In the genomic region with DNA sequence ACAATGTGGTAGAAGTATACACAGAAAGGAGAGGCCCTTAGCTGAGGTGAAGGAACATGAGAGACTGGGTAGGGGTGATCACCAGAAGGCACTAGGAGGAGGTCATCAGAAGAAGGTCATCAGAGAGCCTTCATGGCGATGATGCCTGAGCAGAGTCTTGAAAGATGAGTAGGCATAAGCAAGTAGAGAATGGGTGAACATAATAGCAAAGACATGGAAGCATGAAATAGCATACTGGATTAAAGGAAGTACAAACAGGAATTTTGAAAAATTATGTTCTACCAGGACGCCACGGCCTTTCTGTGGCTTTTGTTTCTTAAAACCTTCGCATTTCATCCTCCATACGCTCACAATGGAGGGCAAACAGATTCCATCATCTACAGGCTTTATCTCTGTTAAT, we compare ENCODE assay signal across 20 cellular contexts. TPM values are rescaled to one million over a fixed set of nuclear protein-coding genes. Genes with fewer than 3 reads are reported as not detected.
A peak's percentile ranks its signal among the peaks of the same experiment; 100 is the strongest.
DNase-seq lines count a peak whose midpoint lies in the region; ATAC-seq and TF ChIP-seq lines count a peak whose summit lies in the region.
"Had no signal": no experiment of that assay in that cellular context is flagged by ENCODE, and none has a peak within 500 bp of the region (broad histone marks: within the 10 kb centered on the region; RNA-seq: fewer than 3 reads in every experiment).

No MANE protein-coding gene starts in this region.

- H3K36me3 Mint-ChIP-seq in CD4-positive, alpha-beta T cell (ENCODE audit: low read depth) = peaks cover 21% of the 10 kb centered on the region
- H3K36me3 Mint-ChIP-seq in T-helper 17 cell (ENCODE audit: low read depth) (no peaks in the 10 kb centered on the region), naive B cell (peaks cover 11 to 14% of the 10 kb centered on the region in 2 donors), type B pancreatic cell (no peaks in the 10 kb centered on the region)
- H3K36me3 Mint-ChIP-seq: mesothelial cell of epicardium had no signal

- POLR2A ChIA-PET in CD4-positive, alpha-beta T cell (lab: Charles Lee) = interaction anchor here (0.6 to 6.6 kb wide), 13 partner anchors 13 to 240 kb away, joined by 3 to 52 read pairs (median 6); a partner anchor contains a TSS

- peak overlapping the region; percentile 9 for H3K27ac ChIP-seq in CD4-positive, alpha-beta T cell (ENCODE audit: low read depth, low read length)
- H3K27ac ChIP-seq: ovary had no signal

- no peaks in the 10 kb centered on the region for H3K9me3 ChIP-seq in CD4-positive, alpha-beta T cell (ENCODE audit: control insufficient read depth, low read length)
- H3K9me3 ChIP-seq in T-helper 17 cell (ENCODE audit: control insufficient read depth, low read length, poor library complexity, severe bottlenecking) = no peaks in the 10 kb centered on the region
- H3K9me3 ChIP-seq: esophagus squamous epithelium, heart left ventricle had no signal

- no peak for DNase-seq in CD4-positive, alpha-beta T cell
- DNase-seq in GM12865 (ENCODE audit: low read depth) (peak; percentile 64), T-helper 17 cell (no peak), naive B cell (no peak), type B pancreatic cell (ENCODE audit: extremely low spot score, unreplicated experiment) (no peak)
- DNase-seq: BE2C, esophagus squamous epithelium, heart left ventricle, NCI-H82, ovary, Right ventricle myocardium superior had no signal

- peak overlapping the region; percentile 74 for H3K4me3 ChIP-seq in GM12865 (ENCODE audit: low read depth, low read length)
- H3K4me3 ChIP-seq: ovary, skin epidermis had no signal

- ATAC-seq in CD4-positive, alpha-beta T cell (ENCODE audit: poor library complexity) = no peak
- no peak for ATAC-seq in T-helper 17 cell
- ATAC-seq in naive B cell (ENCODE audit: low read depth in 2 of 2) = no peak
- no peak for ATAC-seq in GM21576 (IDR thresholded peaks at IDR 0.05; ENCODE audit: unreplicated experiment)
- no peak for ATAC-seq in GM18907 (IDR thresholded peaks at IDR 0.05; ENCODE audit: unreplicated experiment)
- ATAC-seq: heart left ventricle had no signal

- H3K27me3 ChIP-seq in CD4-positive, alpha-beta T cell (ENCODE audit: control insufficient read depth, insufficient read depth, low read length) = no peaks in the 10 kb centered on the region

- CTCF ChIA-PET in CD4-positive, alpha-beta T cell (lab: Charles Lee) = interaction anchor here (1.0 to 6.9 kb wide), 7 partner anchors 18 to 240 kb away, joined by 3 to 52 read pairs (median 4); a partner anchor contains a TSS

- H3K4me3 Mint-ChIP-seq in CD4-positive, alpha-beta T cell = peak overlapping the region; percentile 74
- peak overlapping the region; percentile 90 for H3K4me3 Mint-ChIP-seq in T-helper 17 cell
- H3K4me3 Mint-ChIP-seq in naive B cell = peak overlapping the region; percentile 88 to 99 (median 97)
- no peak overlapping the region for H3K4me3 Mint-ChIP-seq in type B pancreatic cell
- H3K4me3 Mint-ChIP-seq: dendritic cell treated with granulocyte-macrophage colony-stimulating factor and Interleukin-4, amounts not matched to agents 40 ng/mL and 50 ng/mL, for 4 days; mesothelial cell of epicardium had no signal

- no peak for TF ChIP-seq CTCF in CD4-positive, alpha-beta T cell (IDR thresholded peaks at IDR 0.05)
- TF ChIP-seq CTCF in GM12865 (IDR thresholded peaks at IDR 0.05; ENCODE audit: insufficient read depth, low read depth, low read length, missing control alignments) (no peak), type B pancreatic cell (conservative IDR thresholded peaks at IDR 0.05) (no peak)

- peaks cover 74% of the 10 kb centered on the region for H3K4me1 Mint-ChIP-seq in CD4-positive, alpha-beta T cell (ENCODE audit: low read depth)
- H3K4me1 Mint-ChIP-seq in T-helper 17 cell (peaks cover 32% of the 10 kb centered on the region), naive B cell (peaks cover 34 to 47% (median 38%) of the 10 kb centered on the region in 3 donors), type B pancreatic cell (ENCODE audit: unreplicated experiment) (peaks cover 5% of the 10 kb centered on the region)

- H3K27me3 Mint-ChIP-seq in CD4-positive, alpha-beta T cell = no peaks in the 10 kb centered on the region
- H3K27me3 Mint-ChIP-seq in T-helper 17 cell = no peaks in the 10 kb centered on the region
- no peaks in the 10 kb centered on the region for H3K27me3 Mint-ChIP-seq in naive B cell
- H3K27me3 Mint-ChIP-seq in type B pancreatic cell = peaks cover 56% of the 10 kb centered on the region

- no peaks in the 10 kb centered on the region for H3K9me3 Mint-ChIP-seq in CD4-positive, alpha-beta T cell
- H3K9me3 Mint-ChIP-seq in naive B cell (no peaks in the 10 kb centered on the region), type B pancreatic cell (no peaks in the 10 kb centered on the region)
- H3K9me3 Mint-ChIP-seq: dendritic cell treated with granulocyte-macrophage colony-stimulating factor and Interleukin-4, amounts not matched to agents 40 ng/mL and 50 ng/mL, for 4 days; mesothelial cell of epicardium had no signal

- intact Hi-C loops in CD4-positive, alpha-beta T cell (cut with DNase I, micrococcal nuclease) = loop anchor here (1.0 to 10.0 kb wide), 3 partner anchors 10 to 236 kb away; a partner anchor contains a TSS

- H3K27ac Mint-ChIP-seq in CD4-positive, alpha-beta T cell = peak overlapping the region; percentile 94
- H3K27ac Mint-ChIP-seq in T-helper 17 cell (peak overlapping the region; percentile 97), naive B cell (peak overlapping the region; percentile 88 to 98 (median 94)), type B pancreatic cell (no peak overlapping the region)
- H3K27ac Mint-ChIP-seq: dendritic cell treated with granulocyte-macrophage colony-stimulating factor and Interleukin-4, amounts not matched to agents 40 ng/mL and 50 ng/mL, for 4 days; mesothelial cell of epicardium had no signal

RNA-seq across cellular contexts. Expression of a gene that starts 2.9 kb away (rescaled TPM):
- 10 to 100 TPM; 39.7 to 39.9 TPM for total RNA-seq in CD4-positive, alpha-beta T cell
- total RNA-seq in T-helper 17 cell (100 to 1,000 TPM; 106 to 113 TPM), type B pancreatic cell (ENCODE audit: low replicate concordance) (0.19 and 0.29 TPM in 2 replicates)
- polyA plus RNA-seq in naive B cell (ENCODE audit: low read depth in 6 of 6) = 100 to 1,000 TPM in 1 of 6 donors, 10 to 100 TPM in 4, under 1 TPM in 1; 0.75 to 127 (median 39.8) TPM
- polyA plus RNA-seq: keratinocyte had no signal

RNA-seq across cellular contexts. Expression of a gene that starts 6.8 kb away (rescaled TPM):
- total RNA-seq in CD4-positive, alpha-beta T cell = not detected
- total RNA-seq in T-helper 17 cell (under 1 TPM in 1 of 2 donors, not detected in 1; 0.37 TPM), type B pancreatic cell (ENCODE audit: low replicate concordance) (not detected in 2 replicates)
- under 1 TPM in 5 of 6 donors, not detected in 1; 0.16 to 0.80 (median 0.38) TPM for polyA plus RNA-seq in naive B cell (ENCODE audit: low read depth in 6 of 6)
- total RNA-seq: astrocyte, Daoy, esophagus squamous epithelium, heart left ventricle, mesothelial cell of epicardium, ovary, Right ventricle myocardium superior, subcutaneous adipose tissue had no signal
- polyA plus RNA-seq: heart left ventricle, keratinocyte, ovary had no signal

RNA-seq across cellular contexts. Expression of a gene that starts 57.2 kb away (rescaled TPM):
- 10 to 100 TPM; 22.3 to 22.7 TPM for total RNA-seq in CD4-positive, alpha-beta T cell
- total RNA-seq in T-helper 17 cell (10 to 100 TPM; 17.2 to 28.6 TPM), type B pancreatic cell (ENCODE audit: low replicate concordance) (15.8 and 16.4 TPM in 2 replicates)
- 1 to 10 TPM in 1 of 6 donors, under 1 TPM in 3, not detected in 2; 0.15 to 2.0 (median 0.31) TPM for polyA plus RNA-seq in naive B cell (ENCODE audit: low read depth in 6 of 6)

Comparison
In these comparisons a context has a peak if more than half of its experiments do, and no peak if none do; other contexts are left out.
1. RNA of a gene that starts 2.9 kb away (total RNA-seq): 106 to 113 TPM in T-helper 17 cell and 39.7 to 39.9 TPM in CD4-positive, alpha-beta T cell; 0.19 to 0.29 TPM in type B pancreatic cell; every median in the first group is over 10 times any median in the second.